In the genomic region with DNA sequence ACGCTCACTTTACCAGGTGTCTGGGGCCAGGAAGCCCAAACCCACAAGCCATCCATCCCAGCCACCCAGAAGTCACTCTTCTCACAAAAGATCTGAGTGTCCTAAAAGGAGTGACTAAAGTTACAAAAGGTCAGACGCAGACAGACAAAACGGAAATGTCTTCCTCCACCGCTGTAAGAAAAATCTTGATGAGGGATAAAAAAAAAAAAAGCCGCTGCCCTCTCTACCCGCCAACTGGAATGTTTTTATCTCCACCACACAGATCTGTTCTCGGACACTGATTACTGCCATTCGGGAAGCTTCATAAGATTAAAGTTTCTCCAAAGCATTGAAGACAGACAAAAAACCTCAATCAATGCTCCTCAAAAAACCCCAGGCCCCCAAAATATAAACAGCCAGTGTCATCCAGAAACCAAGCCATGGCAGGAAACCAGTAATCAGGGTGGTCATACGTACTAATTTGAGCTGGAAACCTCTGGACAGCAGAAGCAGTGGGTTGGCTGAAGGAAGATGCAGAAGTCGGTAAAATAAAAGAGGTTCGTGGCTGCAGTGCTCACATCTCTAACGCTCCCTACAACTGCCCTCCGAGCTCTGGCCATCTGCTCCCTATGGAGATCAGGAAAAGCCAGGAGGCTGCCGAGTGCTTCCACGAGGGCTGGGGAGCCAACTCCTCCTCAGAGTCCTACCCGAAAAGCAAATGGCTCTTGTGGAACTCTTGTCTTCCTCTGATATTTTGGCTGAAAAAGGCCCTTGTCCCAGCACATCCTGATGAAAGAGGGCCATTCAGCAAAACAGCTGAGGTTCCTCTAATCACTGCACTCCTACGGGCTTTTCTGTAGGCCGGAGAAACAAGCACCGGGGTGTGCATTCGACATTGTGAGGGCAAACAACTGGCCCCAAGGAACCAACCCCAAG, we compare ENCODE assay signal across 10 cellular contexts. TPM values are rescaled to one million over a fixed set of nuclear protein-coding genes. Genes with fewer than 3 reads are reported as not detected.
DNase-seq lines count a peak whose midpoint lies in the region; ATAC-seq and TF ChIP-seq lines count a peak whose summit lies in the region.
"Had no signal": no experiment of that assay in that cellular context is flagged by ENCODE, and none has a peak within 500 bp of the region (broad histone marks: within the 10 kb centered on the region; RNA-seq: fewer than 3 reads in every experiment).

No MANE protein-coding gene starts in this region.

- peaks cover 27% of the 10 kb centered on the region for H3K4me1 Mint-ChIP-seq in activated naive CD4-positive, alpha-beta T cell treated with anti-CD3 and anti-CD28 coated beads, Interleukin-2, amount 50 U/mL, for 24 hours

- H3K9ac ChIP-seq in muscle layer of colon (ENCODE audit: low read length) (no peak overlapping the region), Karpas-422 (ENCODE audit: low read length) (no peak overlapping the region)

- ATAC-seq in upper lobe of right lung = peak; percentile 31
- ATAC-seq: CD8-positive, alpha-beta T cell had no signal

- H2AFZ ChIP-seq in Karpas-422 (ENCODE audit: low read length) = no peak overlapping the region

- H3K4me3 Mint-ChIP-seq in activated naive CD4-positive, alpha-beta T cell treated with anti-CD3 and anti-CD28 coated beads, Interleukin-2, amount 50 U/mL, for 24 hours = no peak overlapping the region
- H3K4me3 Mint-ChIP-seq: CD8-positive, alpha-beta T cell had no signal

- H3K9me2 ChIP-seq in Karpas-422 (replicated peaks; ENCODE audit: insufficient read depth, low read length) = no peaks in the 10 kb centered on the region

- H3K27me3 ChIP-seq in muscle layer of colon (ENCODE audit: control insufficient read depth in 1 of 2, insufficient read depth in 2 of 2, low read length in 2 of 2) = no peaks in the 10 kb centered on the region
- H3K27me3 ChIP-seq in upper lobe of right lung = no peaks in the 10 kb centered on the region
- no peaks in the 10 kb centered on the region for H3K27me3 ChIP-seq in Karpas-422 (ENCODE audit: low read length)

- no peak overlapping the region for H3K4me2 ChIP-seq in Karpas-422 (ENCODE audit: low read depth, low read length, poor library complexity, severe bottlenecking)

- DNase-seq in activated naive CD4-positive, alpha-beta T cell (lab: John Stamatoyannopoulos, UW) = no peak
- DNase-seq in upper lobe of right lung = no peak
- no peak for DNase-seq in NCI-H446 treated with DMSO at 0.1 percent for 48 hours (lab: John Stamatoyannopoulos, UW)
- no peak for DNase-seq in Karpas-422
- DNase-seq in effector CD4-positive, alpha-beta T cell = no peak
- DNase-seq: CD8-positive, alpha-beta T cell had no signal

- H3K79me2 ChIP-seq in Karpas-422 (ENCODE audit: low read length) = no peaks in the 10 kb centered on the region

- intact Hi-C loops in upper lobe of right lung (cut with DNase I) = no loop called here

- peaks cover 23% of the 10 kb centered on the region for H3K36me3 ChIP-seq in muscle layer of colon (ENCODE audit: insufficient read depth, low read length)
- peaks cover 21% of the 10 kb centered on the region for H3K36me3 ChIP-seq in upper lobe of right lung
- peaks cover 8% of the 10 kb centered on the region for H3K36me3 ChIP-seq in Karpas-422 (ENCODE audit: insufficient read depth, low read length)

- TF ChIP-seq CTCF in upper lobe of right lung (IDR thresholded peaks at IDR 0.05) = no peak

- peak overlapping the region; percentile 11 for H3K27ac Mint-ChIP-seq in activated naive CD4-positive, alpha-beta T cell treated with anti-CD3 and anti-CD28 coated beads, Interleukin-2, amount 50 U/mL, for 24 hours
- H3K27ac Mint-ChIP-seq: CD8-positive, alpha-beta T cell had no signal

- H3K4me3 ChIP-seq in muscle layer of colon (ENCODE audit: low read depth in 1 of 2, low read length in 2 of 2) (peak overlapping the region in 1 of 2 donors; percentile 43), upper lobe of right lung (no peak overlapping the region), Karpas-422 (ENCODE audit: low read length) (no peak overlapping the region)

- H3K9me3 Mint-ChIP-seq in activated naive CD4-positive, alpha-beta T cell treated with anti-CD3 and anti-CD28 coated beads, Interleukin-2, amount 50 U/mL, for 24 hours = no peaks in the 10 kb centered on the region
- H3K9me3 Mint-ChIP-seq: CD8-positive, alpha-beta T cell had no signal

- no peaks in the 10 kb centered on the region for H3K9me3 ChIP-seq in muscle layer of colon (ENCODE audit: low read length)
- no peaks in the 10 kb centered on the region for H3K9me3 ChIP-seq in upper lobe of right lung
- H3K9me3 ChIP-seq in Karpas-422 (ENCODE audit: low read length) = no peaks in the 10 kb centered on the region

- H3K27ac ChIP-seq in cingulate gyrus (ENCODE audit: low read depth, low read length) (peak overlapping the region; percentile 62), muscle layer of colon (ENCODE audit: low read depth, low read length) (peak overlapping the region; percentile 92), upper lobe of right lung (peak overlapping the region; percentile 86), Karpas-422 (ENCODE audit: low read length) (no peak overlapping the region)

- H3K27me3 Mint-ChIP-seq in activated naive CD4-positive, alpha-beta T cell treated with anti-CD3 and anti-CD28 coated beads, Interleukin-2, amount 50 U/mL, for 24 hours = no peaks in the 10 kb centered on the region

- peaks cover 46% of the 10 kb centered on the region for H3K4me1 ChIP-seq in muscle layer of colon (ENCODE audit: insufficient read depth, low read length)
- H3K4me1 ChIP-seq in upper lobe of right lung = peaks cover 69% of the 10 kb centered on the region
- peaks cover 50% of the 10 kb centered on the region for H3K4me1 ChIP-seq in Karpas-422 (ENCODE audit: low read length)

- H3K36me3 Mint-ChIP-seq in activated naive CD4-positive, alpha-beta T cell treated with anti-CD3 and anti-CD28 coated beads, Interleukin-2, amount 50 U/mL, for 24 hours = peaks cover 3% of the 10 kb centered on the region

- H4K20me1 ChIP-seq in Karpas-422 (ENCODE audit: insufficient read depth, low read depth, low read length) = peaks cover 53% of the 10 kb centered on the region

RNA-seq across cellular contexts. Expression of a gene that starts 30.3 kb away (rescaled TPM):
- total RNA-seq in upper lobe of right lung = 46.0 TPM
- 7.9 and 9.5 TPM in 2 replicates for total RNA-seq in Karpas-422 (2014; rRNA removed; shearing (Covaris generic); ENCODE audit: low replicate concordance)

RNA-seq across cellular contexts. Expression of a gene that starts 52.8 kb away (rescaled TPM):
- total RNA-seq in upper lobe of right lung = 0.26 TPM
- not detected in 2 replicates for total RNA-seq in Karpas-422 (2014; rRNA removed; shearing (Covaris generic); ENCODE audit: low replicate concordance)
- total RNA-seq: CD8-positive, alpha-beta T cell; ureter had no signal
